ENCODE assay signal across 9 cellular contexts in the genomic region with DNA sequence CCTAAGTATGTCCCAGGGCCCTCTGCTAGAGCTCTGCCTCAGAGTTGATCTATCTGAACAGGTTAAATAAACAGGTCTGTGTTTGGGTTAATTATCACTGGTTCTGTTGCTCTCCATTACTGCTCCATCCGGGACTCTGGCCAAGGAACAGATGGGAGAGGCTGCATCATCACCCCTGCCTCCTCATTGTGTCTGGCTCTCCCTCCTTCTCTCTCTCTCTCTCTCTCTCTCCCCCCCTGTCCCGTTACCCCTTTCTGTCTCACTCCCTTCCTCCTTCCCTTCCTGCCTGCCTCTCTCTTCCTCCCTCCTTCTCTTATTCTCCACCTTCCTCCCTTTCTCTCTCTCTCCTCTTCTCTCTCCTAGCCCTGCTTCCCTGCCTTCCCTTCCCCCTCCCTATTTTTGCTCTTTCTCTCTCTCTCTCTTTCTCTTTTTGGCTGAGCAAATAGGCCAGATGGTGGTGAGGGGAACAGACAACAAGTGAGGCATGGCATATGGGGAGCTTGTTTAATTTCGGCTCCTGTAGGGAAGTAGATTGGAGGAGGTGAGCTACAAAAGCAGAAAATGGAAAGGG.
DNase-seq lines count a peak whose midpoint lies in the region; ATAC-seq and TF ChIP-seq lines count a peak whose summit lies in the region.
"Had no signal": no experiment of that assay in that cellular context is flagged by ENCODE, and none has a peak within 500 bp of the region (broad histone marks: within the 10 kb centered on the region; RNA-seq: fewer than 3 reads in every experiment).

No MANE protein-coding gene starts in this region.

- H3K9me3 Mint-ChIP-seq in activated CD4-positive, alpha-beta T cell treated with anti-CD3 and anti-CD28 coated beads, Interleukin-2, amount 10 ng/mL, durations not matched to agents 7 days and 5 days = no peaks in the 10 kb centered on the region

- no peak overlapping the region for H3K4me3 ChIP-seq in HUES64 (ENCODE audit: low read length)
- no peak overlapping the region for H3K4me3 ChIP-seq in SJSA1
- no peak overlapping the region for H3K4me3 ChIP-seq in right atrium auricular region

- no peak overlapping the region for H3K27ac Mint-ChIP-seq in activated CD4-positive, alpha-beta T cell treated with anti-CD3 and anti-CD28 coated beads, Interleukin-2, amount 10 ng/mL, durations not matched to agents 7 days and 5 days

- no peaks in the 10 kb centered on the region for H3K36me3 Mint-ChIP-seq in activated CD4-positive, alpha-beta T cell treated with anti-CD3 and anti-CD28 coated beads, Interleukin-2, amount 10 ng/mL, durations not matched to agents 7 days and 5 days (ENCODE audit: low read depth)

- H3K27me3 Mint-ChIP-seq in activated CD4-positive, alpha-beta T cell treated with anti-CD3 and anti-CD28 coated beads, Interleukin-2, amount 10 ng/mL, durations not matched to agents 7 days and 5 days = peaks cover 69% of the 10 kb centered on the region

- CTCF ChIA-PET in activated CD4-positive, alpha-beta T cell treated with anti-CD3 and anti-CD28 coated beads, Interleukin-2, amount 10 ng/mL, durations not matched to agents 7 days and 5 days (lab: Charles Lee) = interaction anchor here (0.7 to 3.0 kb wide), 3 partner anchors 9 to 72 kb away, joined by 3 to 13 read pairs (median 3); no protein-coding TSS in a partner anchor

- no peak overlapping the region for H3K4me3 Mint-ChIP-seq in activated CD4-positive, alpha-beta T cell treated with anti-CD3 and anti-CD28 coated beads, Interleukin-2, amount 10 ng/mL, durations not matched to agents 7 days and 5 days

- ATAC-seq in GM21737 (IDR thresholded peaks at IDR 0.05; ENCODE audit: unreplicated experiment) = no peak

- H3K36me3 ChIP-seq in HUES64 (ENCODE audit: insufficient read depth, low read length) = no peaks in the 10 kb centered on the region
- H3K36me3 ChIP-seq in SJSA1 = 0 out of 2 replicates have a peak, but pooled peaks cover under 1% of the 10 kb centered on the region
- no peaks in the 10 kb centered on the region for H3K36me3 ChIP-seq in right atrium auricular region

- H3K4me1 ChIP-seq in HUES64 (ENCODE audit: insufficient read depth, low read length) (peaks cover 26% of the 10 kb centered on the region), SJSA1 (replicated peaks) (peaks cover 14% of the 10 kb centered on the region), right atrium auricular region (peaks cover 0 to 43% of the 10 kb centered on the region in 2 donors)

- H3K9me3 ChIP-seq in HUES64 (ENCODE audit: insufficient read depth, low read depth, low read length) (no peaks in the 10 kb centered on the region), SJSA1 (replicated peaks) (no peaks in the 10 kb centered on the region), right atrium auricular region (no peaks in the 10 kb centered on the region)

- WGBS in HUES64 = 68% methylated on average over 3 of the region's 3 CpGs

- TF ChIP-seq CTCF in right atrium auricular region (IDR thresholded peaks at IDR 0.05) = no peak

- no peaks in the 10 kb centered on the region for H3K27me3 ChIP-seq in HUES64 (ENCODE audit: insufficient read depth, low read length)
- H3K27me3 ChIP-seq in SJSA1 (replicated peaks) = no peaks in the 10 kb centered on the region
- H3K27me3 ChIP-seq in right atrium auricular region = no peaks in the 10 kb centered on the region

- H3K27ac ChIP-seq in HUES64 (ENCODE audit: low read depth, low read length) = no peak overlapping the region
- H3K27ac ChIP-seq in SJSA1 = peak overlapping the region; percentile 29; the same call in 1 of the 2 replicates
- H3K27ac ChIP-seq in right atrium auricular region = peak overlapping the region; percentile 44 to 57

- DNase-seq in SJSA1 (ENCODE audit: low read depth in 1 of 2, low spot score in 2 of 2) = peak in 1 of 2 experiments; percentile 36
- DNase-seq in right atrium auricular region (ENCODE audit: low spot score) = no peak
- peak; percentile 40 for DNase-seq in stromal cell of bone marrow (ENCODE audit: low read depth)
- no peak for DNase-seq in activated CD4-positive, alpha-beta T cell treated with anti-CD3 and anti-CD28 coated beads, Interleukin-2, amount 10 ng/mL, durations not matched to agents 7 days and 5 days
- DNase-seq in activated CD4-positive, alpha-beta T cell treated with anti-CD3 and anti-CD28 coated beads for 1 hour = no peak
- no peak for DNase-seq in SIG-M5 (lab: John Stamatoyannopoulos, UW)
- DNase-seq: activated CD8-positive, alpha-beta memory T cell treated with anti-CD3 and anti-CD28 coated beads, Interleukin-2, amount 50 U/mL, for 4 hours had no signal

- H3K4me1 Mint-ChIP-seq in activated CD4-positive, alpha-beta T cell treated with anti-CD3 and anti-CD28 coated beads, Interleukin-2, amount 10 ng/mL, durations not matched to agents 7 days and 5 days = no peaks in the 10 kb centered on the region

- POLR2A ChIA-PET in activated CD4-positive, alpha-beta T cell treated with anti-CD3 and anti-CD28 coated beads, Interleukin-2, amount 10 ng/mL, durations not matched to agents 7 days and 5 days (lab: Charles Lee) = no interaction called here

- H3K9ac ChIP-seq in HUES64 (ENCODE audit: low read depth, low read length) = peak overlapping the region; percentile 35; the same call in 1 of the 2 replicates
